In the genomic region with DNA sequence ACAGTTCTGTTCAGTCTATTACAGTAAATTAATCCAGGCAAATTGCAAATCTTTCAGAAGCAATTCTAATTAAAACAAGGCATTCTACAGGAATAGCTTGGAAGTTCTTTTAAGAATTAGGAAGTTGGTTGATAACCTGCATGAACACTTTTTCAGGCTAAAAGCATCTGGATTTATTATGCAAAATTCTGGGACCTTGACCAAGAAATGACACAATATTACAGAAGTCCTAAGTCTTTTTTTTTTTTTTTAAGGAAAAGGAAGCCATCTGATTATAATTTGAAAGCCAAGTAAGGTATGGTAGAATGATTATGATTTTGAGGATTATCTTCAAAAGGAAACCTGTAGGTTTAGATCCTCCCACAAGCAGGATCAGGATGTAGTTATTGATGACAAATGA, we compare ENCODE assay signal across 20 cellular contexts.
DNase-seq lines count a peak whose midpoint lies in the region; ATAC-seq, FAIRE-seq and TF ChIP-seq lines count a peak whose summit lies in the region.
"Had no signal": no experiment of that assay in that cellular context is flagged by ENCODE, and none has a peak within 500 bp of the region (broad histone marks: within the 10 kb centered on the region; RNA-seq: fewer than 3 reads in every experiment).

No MANE protein-coding gene starts in this region.

- H3K36me3 ChIP-seq in hepatocyte (replicated peaks; ENCODE audit: insufficient read depth, low read depth) (no peaks in the 10 kb centered on the region), suprapubic skin (no peaks in the 10 kb centered on the region), esophagus squamous epithelium (no peaks in the 10 kb centered on the region)
- H3K36me3 ChIP-seq: BE2C, HAP-1 had no signal

- ATAC-seq in GM19035 (IDR thresholded peaks at IDR 0.05; ENCODE audit: unreplicated experiment) = no peak
- ATAC-seq: GM12878, PC-3 had no signal

- no peak for TF ChIP-seq EP300 in suprapubic skin (IDR thresholded peaks at IDR 0.05)

- FAIRE-seq in TTC549 (lab: Jason Lieb, UNC) = peak; percentile 3
- FAIRE-seq: GM12878, GM19239 had no signal

- peak; percentile 75 for DNase-seq in GM04504 (ENCODE audit: low read depth)
- DNase-seq in hepatocyte (ENCODE audit: low spot score) = no peak
- no peak for DNase-seq in suprapubic skin (ENCODE audit: low spot score in 2 of 2)
- no peak for DNase-seq in iPS-NIHi7 (ENCODE audit: extremely low spot score)
- no peak for DNase-seq in esophagus squamous epithelium (lab: John Stamatoyannopoulos, UW)
- DNase-seq: BE2C; CD4-positive, CD25-positive, alpha-beta regulatory T cell; COR-L47; DMS 273 treated with DMSO at 0.1 percent for 48 hours; DND-41; GDM1; NCI-H1105; NCI-H2227 treated with DMSO at 0.1 percent for 48 hours; NCI-H510A treated with DMSO at 0.1 percent for 48 hours; PC-3 had no signal

- H3K4me1 ChIP-seq in hepatocyte (ENCODE audit: insufficient read depth) (peaks cover 11% of the 10 kb centered on the region), suprapubic skin (peaks cover 10% of the 10 kb centered on the region), esophagus squamous epithelium (no peaks in the 10 kb centered on the region)

- intact Hi-C loops in esophagus squamous epithelium (cut with DNase I) = no loop called here

- H2AFZ ChIP-seq in hepatocyte = no peak overlapping the region

- H3K27ac ChIP-seq in hepatocyte (no peak overlapping the region), suprapubic skin (no peak overlapping the region), esophagus squamous epithelium (no peak overlapping the region)

- H3K9me3 ChIP-seq in hepatocyte (ENCODE audit: low read depth) = no peaks in the 10 kb centered on the region
- H3K9me3 ChIP-seq in suprapubic skin = no peaks in the 10 kb centered on the region
- no peaks in the 10 kb centered on the region for H3K9me3 ChIP-seq in esophagus squamous epithelium
- H3K9me3 ChIP-seq: BE2C, HAP-1 had no signal

- TF ChIP-seq CTCF in hepatocyte (IDR thresholded peaks at IDR 0.05; ENCODE audit: poor library complexity) (no peak), suprapubic skin (IDR thresholded peaks at IDR 0.05) (no peak), esophagus squamous epithelium (IDR thresholded peaks at IDR 0.05) (no peak)

- H3K27me3 ChIP-seq in hepatocyte (no peaks in the 10 kb centered on the region), suprapubic skin (no peaks in the 10 kb centered on the region), esophagus squamous epithelium (no peaks in the 10 kb centered on the region)

- peak overlapping the region; percentile 45 for H3K4me2 ChIP-seq in hepatocyte

- no peaks in the 10 kb centered on the region for H4K20me1 ChIP-seq in hepatocyte (ENCODE audit: insufficient read depth, poor library complexity, severe bottlenecking)

- H3K79me2 ChIP-seq in hepatocyte = peaks cover 4% of the 10 kb centered on the region

- H3K4me3 ChIP-seq in hepatocyte (no peak overlapping the region), suprapubic skin (peak overlapping the region; percentile 7), esophagus squamous epithelium (no peak overlapping the region)
- H3K4me3 ChIP-seq: GM12878, HAP-1 had no signal

- no peak for TF ChIP-seq POLR2A in suprapubic skin (IDR thresholded peaks at IDR 0.05)
- no peak for TF ChIP-seq POLR2A in esophagus squamous epithelium (IDR thresholded peaks at IDR 0.05)

- H3K9me2 ChIP-seq in hepatocyte (replicated peaks; ENCODE audit: insufficient read depth) = no peaks in the 10 kb centered on the region
